ENCODE assay signal across 9 cellular contexts in genomic region chr6:90403489-90404381, GRCh38.
DNase-seq lines count a peak whose midpoint lies in the region; ATAC-seq and TF ChIP-seq lines count a peak whose summit lies in the region.
"Had no signal": no experiment of that assay in that cellular context is flagged by ENCODE, and none has a peak within 500 bp of the region (broad histone marks: within the 10 kb centered on the region; RNA-seq: fewer than 3 reads in every experiment).

No MANE protein-coding gene starts in this region.

- H3K79me2 ChIP-seq in mammary epithelial cell (ENCODE audit: insufficient read depth, low read length) = no peaks in the 10 kb centered on the region

- H4K20me1 ChIP-seq in mammary epithelial cell (ENCODE audit: insufficient read depth, low read length) = no peaks in the 10 kb centered on the region

- no peaks in the 10 kb centered on the region for H3K9me3 ChIP-seq in CD8-positive, alpha-beta T cell (ENCODE audit: low read length)
- no peaks in the 10 kb centered on the region for H3K9me3 ChIP-seq in mammary epithelial cell (replicated peaks; ENCODE audit: insufficient read depth, low read length)

- peak overlapping the region; percentile 39 for H2AFZ ChIP-seq in mammary epithelial cell (ENCODE audit: low read depth, low read length)

- ATAC-seq in CD8-positive, alpha-beta T cell = no peak
- ATAC-seq in HG02973 (IDR thresholded peaks at IDR 0.05; ENCODE audit: unreplicated experiment) (no peak), GM21528 (IDR thresholded peaks at IDR 0.05; ENCODE audit: low FRiP score, unreplicated experiment) (no peak)

- H3K36me3 ChIP-seq in CD8-positive, alpha-beta T cell (ENCODE audit: insufficient read depth, low read length) = no peaks in the 10 kb centered on the region
- no peaks in the 10 kb centered on the region for H3K36me3 ChIP-seq in mammary epithelial cell (ENCODE audit: insufficient read depth, low read length)

- H3K27ac ChIP-seq in CD8-positive, alpha-beta T cell (ENCODE audit: low read depth, low read length) = no peak overlapping the region
- H3K27ac ChIP-seq in mammary epithelial cell (ENCODE audit: insufficient read depth, low read depth, low read length) = no peak overlapping the region

- no peak overlapping the region for H3K9ac ChIP-seq in mammary epithelial cell (ENCODE audit: insufficient read depth, low read length)

- H3K4me2 ChIP-seq in mammary epithelial cell (ENCODE audit: insufficient read depth, low read depth, low read length) = peak overlapping the region; percentile 32

- H3K27me3 ChIP-seq in CD8-positive, alpha-beta T cell (ENCODE audit: insufficient read depth, low read length) = no peaks in the 10 kb centered on the region
- no peaks in the 10 kb centered on the region for H3K27me3 ChIP-seq in mammary epithelial cell (ENCODE audit: insufficient read depth, low read length)

- BruUV-seq in mammary epithelial cell (replicated peaks; lab: Mats Ljungman, UMichigan) = no TSS peak

- CTCF ChIA-PET in CD8-positive, alpha-beta T cell (lab: Charles Lee) = interaction anchor here (1.0 to 3.9 kb wide), 4 partner anchors 9 to 463 kb away, joined by 3 to 21 read pairs (median 4); no protein-coding TSS in a partner anchor
- CTCF ChIA-PET in mammary epithelial cell (lab: Charles Lee; ENCODE audit: low non-redundant PET) = no interaction called here

- no peak for DNase-seq in CD8-positive, alpha-beta T cell
- DNase-seq in NCI-H2107 treated with DMSO at 0.1 percent for 48 hours (lab: John Stamatoyannopoulos, UW; ENCODE audit: unreplicated experiment) (peak; percentile 66), mammary epithelial cell (peak; percentile 67), mesothelial cell of epicardium (ENCODE audit: low spot score in 2 of 2, unreplicated experiment in 2 of 2) (peak in 1 of 2 experiments; percentile 45), NAMALWA (ENCODE audit: low spot score) (no peak), COLO668 (lab: John Stamatoyannopoulos, UW; ENCODE audit: unreplicated experiment) (no peak)
- DNase-seq: stimulated activated CD8-positive, alpha-beta memory T cell treated with anti-CD3 and anti-CD28 coated beads, Interleukin-4, amount 100 ng/mL, for 48 hours had no signal

- H3K27ac Mint-ChIP-seq in CD8-positive, alpha-beta T cell = peak overlapping the region; percentile 66
- peak overlapping the region; percentile 69 for H3K27ac Mint-ChIP-seq in mesothelial cell of epicardium

- no peak overlapping the region for H3K4me3 Mint-ChIP-seq in CD8-positive, alpha-beta T cell
- no peak overlapping the region for H3K4me3 Mint-ChIP-seq in mesothelial cell of epicardium

- in situ Hi-C loops in mammary epithelial cell (cut with MboI; ENCODE audit: low sequenced_read_pairs in 2 of 2) = loop anchor here in 1 of 2 donors (10.0 kb wide), 1 partner anchor 71 kb away; no protein-coding TSS in a partner anchor

- intact Hi-C loops in CD8-positive, alpha-beta T cell (cut with DNase I, micrococcal nuclease) = no loop called here
- intact Hi-C loops in mammary epithelial cell (cut with micrococcal nuclease) = no loop called here

- TF ChIP-seq CTCF in CD8-positive, alpha-beta T cell (IDR thresholded peaks at IDR 0.05) = no peak
- TF ChIP-seq CTCF in mammary epithelial cell (conservative IDR thresholded peaks at IDR 0.05 in 1 of 2, IDR thresholded peaks at IDR 0.05 in 1 of 2; ENCODE audit: extremely low read depth in 1 of 2, insufficient read depth in 1 of 2, low read depth in 1 of 2, low read length in 2 of 2) (no peak), mesothelial cell of epicardium (IDR thresholded peaks at IDR 0.05; ENCODE audit: unreplicated experiment) (no peak)

- no peaks in the 10 kb centered on the region for H3K9me3 Mint-ChIP-seq in CD8-positive, alpha-beta T cell
- peaks cover 8% of the 10 kb centered on the region for H3K9me3 Mint-ChIP-seq in mesothelial cell of epicardium

- no peak overlapping the region for H3K4me3 ChIP-seq in CD8-positive, alpha-beta T cell (ENCODE audit: low read depth, low read length)
- no peak overlapping the region for H3K4me3 ChIP-seq in mammary epithelial cell (replicated peaks in 1 of 3; ENCODE audit: insufficient read depth in 1 of 3, low read depth in 2 of 3, low read length in 3 of 3)

- 34% methylated on average over 17 of the region's 18 CpGs for WGBS in mammary epithelial cell (ENCODE audit: low coverage, missing lambda C conversion rate)

- peaks cover 22% of the 10 kb centered on the region for H3K4me1 ChIP-seq in CD8-positive, alpha-beta T cell (ENCODE audit: insufficient read depth, low read length)
- H3K4me1 ChIP-seq in mammary epithelial cell (ENCODE audit: insufficient read depth, low read length) = peaks cover 31% of the 10 kb centered on the region

- POLR2A ChIA-PET in CD8-positive, alpha-beta T cell (lab: Charles Lee) = interaction anchor here (1.4 to 4.2 kb wide), 4 partner anchors 8 to 20 kb away, joined by 3 to 23 read pairs (median 4); no protein-coding TSS in a partner anchor

- dilution Hi-C loops in mammary epithelial cell (cut with HindIII; ENCODE audit: low sequenced_read_pairs) = no loop called here

- H3K27me3 Mint-ChIP-seq in CD8-positive, alpha-beta T cell (ENCODE audit: low read depth) = no peaks in the 10 kb centered on the region
- no peaks in the 10 kb centered on the region for H3K27me3 Mint-ChIP-seq in mesothelial cell of epicardium (ENCODE audit: low read depth)

- peaks cover 52% of the 10 kb centered on the region for H3K4me1 Mint-ChIP-seq in CD8-positive, alpha-beta T cell (ENCODE audit: low read depth)
- peaks cover 17% of the 10 kb centered on the region for H3K4me1 Mint-ChIP-seq in mesothelial cell of epicardium

- H3K36me3 Mint-ChIP-seq in CD8-positive, alpha-beta T cell = no peaks in the 10 kb centered on the region
- H3K36me3 Mint-ChIP-seq in mesothelial cell of epicardium = no peaks in the 10 kb centered on the region

Comparison
In these comparisons a context has a peak if more than half of its experiments do, and no peak if none do; other contexts are left out.
1. DNase-seq: peak in NCI-H2107 treated with DMSO at 0.1 percent for 48 hours (single experiment) and mammary epithelial cell (single experiment); none in CD8-positive, alpha-beta T cell (0 of 7), NAMALWA (single experiment) and COLO668 (single experiment).